Comparison of ENCODE assay signal across 8 cellular contexts in the genomic region with DNA sequence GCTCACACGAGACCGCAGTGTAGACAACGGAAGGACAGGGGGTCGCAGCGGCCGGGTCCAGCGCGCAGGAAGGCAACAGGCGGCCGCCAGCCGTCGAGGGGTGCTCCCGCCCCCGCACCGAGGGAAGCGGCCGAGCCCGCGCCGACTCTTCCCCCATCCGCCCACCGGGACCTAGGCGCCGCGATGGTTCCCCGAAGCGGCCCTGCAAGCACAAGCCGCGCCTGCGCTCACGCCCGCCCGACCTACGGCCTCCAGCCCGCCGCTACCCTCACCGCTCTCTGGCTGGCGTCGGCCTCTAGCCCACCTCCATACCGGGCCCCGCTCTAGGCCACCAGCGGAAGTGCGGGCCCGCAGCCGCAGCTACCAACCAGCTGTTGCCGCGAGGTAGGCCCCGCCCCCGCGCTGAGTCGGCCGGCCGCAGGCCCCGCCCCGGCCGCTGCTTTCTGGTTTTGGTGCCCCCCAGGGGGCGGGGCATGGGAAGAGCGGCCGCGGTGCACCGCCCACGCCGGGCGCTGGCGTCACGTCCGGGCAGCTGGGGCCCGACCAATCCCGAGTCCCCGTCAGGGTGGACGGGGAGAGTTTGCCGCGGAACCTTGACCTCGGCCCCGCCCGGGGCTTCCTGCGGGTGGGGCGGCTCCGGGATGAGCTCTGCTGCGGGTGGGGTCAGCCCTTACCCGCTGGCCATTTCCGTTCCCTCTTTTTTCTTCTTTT. TPM values are rescaled to one million over a fixed set of nuclear protein-coding genes. Genes with fewer than 3 reads are reported as not detected.
DNase-seq lines count a peak whose midpoint lies in the region; ATAC-seq lines count a peak whose summit lies in the region.

A gene with protein sequence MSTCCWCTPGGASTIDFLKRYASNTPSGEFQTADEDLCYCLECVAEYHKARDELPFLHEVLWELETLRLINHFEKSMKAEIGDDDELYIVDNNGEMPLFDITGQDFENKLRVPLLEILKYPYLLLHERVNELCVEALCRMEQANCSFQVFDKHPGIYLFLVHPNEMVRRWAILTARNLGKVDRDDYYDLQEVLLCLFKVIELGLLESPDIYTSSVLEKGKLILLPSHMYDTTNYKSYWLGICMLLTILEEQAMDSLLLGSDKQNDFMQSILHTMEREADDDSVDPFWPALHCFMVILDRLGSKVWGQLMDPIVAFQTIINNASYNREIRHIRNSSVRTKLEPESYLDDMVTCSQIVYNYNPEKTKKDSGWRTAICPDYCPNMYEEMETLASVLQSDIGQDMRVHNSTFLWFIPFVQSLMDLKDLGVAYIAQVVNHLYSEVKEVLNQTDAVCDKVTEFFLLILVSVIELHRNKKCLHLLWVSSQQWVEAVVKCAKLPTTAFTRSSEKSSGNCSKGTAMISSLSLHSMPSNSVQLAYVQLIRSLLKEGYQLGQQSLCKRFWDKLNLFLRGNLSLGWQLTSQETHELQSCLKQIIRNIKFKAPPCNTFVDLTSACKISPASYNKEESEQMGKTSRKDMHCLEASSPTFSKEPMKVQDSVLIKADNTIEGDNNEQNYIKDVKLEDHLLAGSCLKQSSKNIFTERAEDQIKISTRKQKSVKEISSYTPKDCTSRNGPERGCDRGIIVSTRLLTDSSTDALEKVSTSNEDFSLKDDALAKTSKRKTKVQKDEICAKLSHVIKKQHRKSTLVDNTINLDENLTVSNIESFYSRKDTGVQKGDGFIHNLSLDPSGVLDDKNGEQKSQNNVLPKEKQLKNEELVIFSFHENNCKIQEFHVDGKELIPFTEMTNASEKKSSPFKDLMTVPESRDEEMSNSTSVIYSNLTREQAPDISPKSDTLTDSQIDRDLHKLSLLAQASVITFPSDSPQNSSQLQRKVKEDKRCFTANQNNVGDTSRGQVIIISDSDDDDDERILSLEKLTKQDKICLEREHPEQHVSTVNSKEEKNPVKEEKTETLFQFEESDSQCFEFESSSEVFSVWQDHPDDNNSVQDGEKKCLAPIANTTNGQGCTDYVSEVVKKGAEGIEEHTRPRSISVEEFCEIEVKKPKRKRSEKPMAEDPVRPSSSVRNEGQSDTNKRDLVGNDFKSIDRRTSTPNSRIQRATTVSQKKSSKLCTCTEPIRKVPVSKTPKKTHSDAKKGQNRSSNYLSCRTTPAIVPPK (N-terminal part only) (minus strand): TSS at position 342 of the 711 bp plus-strand sequence. CDS start 5,558 bp downstream, outside the sequence.

- peak; percentile 93 for ATAC-seq in GM19397 (IDR thresholded peaks at IDR 0.05; ENCODE audit: unreplicated experiment)
- ATAC-seq in HG03565 (IDR thresholded peaks at IDR 0.05; ENCODE audit: unreplicated experiment): peak; percentile 83
- peak; percentile 97 for ATAC-seq in left lobe of liver

- peak; percentile 99 for DNase-seq in CD1c-positive myeloid dendritic cell (ENCODE audit: extremely low spot score)
- DNase-seq in NCI-H748 treated with DMSO at 0.1 percent for 48 hours (lab: John Stamatoyannopoulos, UW): peak; percentile 92
- DNase-seq in activated CD4-positive, alpha-beta T cell treated with anti-CD3 and anti-CD28 coated beads, Interleukin-2, amount 50 U/mL, for 24 hours (ENCODE audit: low read depth in 1 of 2, low spot score in 1 of 2): peak; percentile 92 to 95
- peak; percentile 96 for DNase-seq in dedifferentiated amniotic fluid mesenchymal stem cell (ENCODE audit: extremely low spot score)
- peak; percentile 99 for DNase-seq in left lobe of liver (ENCODE audit: low spot score)
- peak; percentile 98 to 99 for DNase-seq in stimulated activated CD4-positive, alpha-beta T cell treated with anti-CD3 and anti-CD28 coated beads, Interleukin-2, amount 100 ng/mL, for 24 hours

RNA-seq across cellular contexts. Expression of the gene that starts here (rescaled TPM):
- 15.8 TPM for total RNA-seq in left lobe of liver

Comparison
In these comparisons a context has a peak if more than half of its experiments do, and no peak if none do; other contexts are left out.
1. Peak in every context shown above with its lines: DNase-seq and ATAC-seq.